In genomic region chr11:68904458-68904847, GRCh38 we compare ENCODE assay signal across 8 cellular contexts. TPM values are rescaled to one million over a fixed set of nuclear protein-coding genes. Genes with fewer than 3 reads are reported as not detected.
DNase-seq lines count a peak whose midpoint lies in the region; ATAC-seq, FAIRE-seq and TF ChIP-seq lines count a peak whose summit lies in the region.

No MANE protein-coding gene starts in this region.

- intact Hi-C loops in activated CD4-positive, alpha-beta T cell treated with anti-CD3 and anti-CD28 coated beads for 36 hours (cut with DNase I, micrococcal nuclease) = loop anchor here (5.0 to 10.0 kb wide), 4 partner anchors 180 to 1370 kb away; partner anchors contain the start of genes LTO1 (in 1 of the 2) and PPFIA1 (in 1 of the 2)
- intact Hi-C loops in left lung (cut with DNase I) (no loop called here), thyroid gland (cut with DNase I) (no loop called here)

- peaks cover 27% of the 10 kb centered on the region for H3K36me3 Mint-ChIP-seq in activated CD4-positive, alpha-beta T cell treated with anti-CD3 and anti-CD28 coated beads for 36 hours (ENCODE audit: low read depth)
- peaks cover 5% of the 10 kb centered on the region for H3K36me3 Mint-ChIP-seq in astrocyte (ENCODE audit: low read depth, unreplicated experiment)

- H3K4me1 ChIP-seq in HUES48 (ENCODE audit: control insufficient read depth, insufficient read depth, low read length) (peaks cover 11% of the 10 kb centered on the region), astrocyte (ENCODE audit: insufficient read depth, low read length) (peaks cover 3% of the 10 kb centered on the region), left lung (peaks cover 13 to 24% of the 10 kb centered on the region in 2 donors), thyroid gland (peaks cover 20 to 21% of the 10 kb centered on the region in 2 donors)

- H3K4me1 Mint-ChIP-seq in activated CD4-positive, alpha-beta T cell treated with anti-CD3 and anti-CD28 coated beads for 36 hours = peaks cover 29% of the 10 kb centered on the region
- peaks cover 16% of the 10 kb centered on the region for H3K4me1 Mint-ChIP-seq in astrocyte (ENCODE audit: low read depth, unreplicated experiment)

- peak overlapping the region; percentile 78 for H3K27ac ChIP-seq in HUES48 (ENCODE audit: low read depth, low read length)
- peak overlapping the region; percentile 87 for H3K27ac ChIP-seq in astrocyte (ENCODE audit: low read depth, low read length)
- peak overlapping the region; percentile 74 to 80 for H3K27ac ChIP-seq in left lung
- H3K27ac ChIP-seq in thyroid gland = peak overlapping the region in 2 of 3 donors; percentile 70 to 74

- peaks cover 45% of the 10 kb centered on the region for H4K20me1 ChIP-seq in astrocyte (ENCODE audit: insufficient read depth, low read length)

- peak overlapping the region; percentile 93 for H3K4me3 Mint-ChIP-seq in activated CD4-positive, alpha-beta T cell treated with anti-CD3 and anti-CD28 coated beads for 36 hours
- peak overlapping the region; percentile 96 for H3K4me3 Mint-ChIP-seq in astrocyte (ENCODE audit: unreplicated experiment)

- H3K9me3 Mint-ChIP-seq in activated CD4-positive, alpha-beta T cell treated with anti-CD3 and anti-CD28 coated beads for 36 hours (ENCODE audit: low read depth) = no peaks in the 10 kb centered on the region
- no peaks in the 10 kb centered on the region for H3K9me3 Mint-ChIP-seq in astrocyte (ENCODE audit: unreplicated experiment)

- TF ChIP-seq POLR2A in thyroid gland (IDR thresholded peaks at IDR 0.05) = no peak

- H3K4me3 ChIP-seq in HUES48 (ENCODE audit: low read depth, low read length) (peak overlapping the region; percentile 82), astrocyte (ENCODE audit: insufficient read depth, low read depth, low read length) (peak overlapping the region; percentile 96), left lung (peak overlapping the region; percentile 90 to 96), thyroid gland (replicated peaks in 1 of 3) (peak overlapping the region; percentile 43 to 87 (median 82))

- peak overlapping the region; percentile 83 for H3K27ac Mint-ChIP-seq in activated CD4-positive, alpha-beta T cell treated with anti-CD3 and anti-CD28 coated beads for 36 hours
- H3K27ac Mint-ChIP-seq in astrocyte (ENCODE audit: unreplicated experiment) = peak overlapping the region; percentile 85

- WGBS in thyroid gland, 2 donors = 2 to 3% methylated on average over 8 to 13 of the region's 13 CpGs

- POLR2A ChIA-PET in activated CD4-positive, alpha-beta T cell treated with anti-CD3 and anti-CD28 coated beads for 36 hours (lab: Charles Lee) = no interaction called here

- H3K9ac ChIP-seq in HUES48 (ENCODE audit: low read depth, low read length) = peak overlapping the region; percentile 74
- H3K9ac ChIP-seq in astrocyte (ENCODE audit: low read length) = peak overlapping the region; percentile 93

- H3K27me3 ChIP-seq in HUES48 (ENCODE audit: control insufficient read depth, insufficient read depth, low read length) (no peaks in the 10 kb centered on the region), astrocyte (ENCODE audit: insufficient read depth, low read length) (no peaks in the 10 kb centered on the region), left lung (no peaks in the 10 kb centered on the region), thyroid gland (no peaks in the 10 kb centered on the region)

- H3K79me2 ChIP-seq in astrocyte (ENCODE audit: insufficient read depth, low read length) = peaks cover 67% of the 10 kb centered on the region

- no peak for TF ChIP-seq CTCF in astrocyte (IDR thresholded peaks at IDR 0.05; ENCODE audit: insufficient read depth, low read depth, low read length)
- TF ChIP-seq CTCF in left lung (IDR thresholded peaks at IDR 0.05) = no peak
- no peak for TF ChIP-seq CTCF in thyroid gland (IDR thresholded peaks at IDR 0.05)

- H3K4me2 ChIP-seq in astrocyte (ENCODE audit: low read length) = peak overlapping the region; percentile 86

- no peak for DNase-seq in activated CD4-positive, alpha-beta T cell treated with anti-CD3 and anti-CD28 coated beads for 36 hours
- no peak for DNase-seq in activated CD4-positive, alpha-beta T cell treated with anti-CD3 and anti-CD28 coated beads for 1 hour
- DNase-seq in astrocyte (ENCODE audit: low read depth) (no peak), left lung (peak; percentile 56 to 88), thyroid gland (peak in 1 of 2 donors; percentile 23), GDM1 (lab: John Stamatoyannopoulos, UW) (no peak)

- peak overlapping the region; percentile 92 for H2AFZ ChIP-seq in astrocyte (ENCODE audit: low read depth, low read length)

- H3K9me3 ChIP-seq in HUES48 (ENCODE audit: control insufficient read depth, insufficient read depth, low read length) = no peaks in the 10 kb centered on the region
- no peaks in the 10 kb centered on the region for H3K9me3 ChIP-seq in astrocyte (ENCODE audit: insufficient read depth, low read depth, low read length)
- no peaks in the 10 kb centered on the region for H3K9me3 ChIP-seq in left lung
- no peaks in the 10 kb centered on the region for H3K9me3 ChIP-seq in thyroid gland

- ATAC-seq in activated CD4-positive, alpha-beta T cell treated with anti-CD3 and anti-CD28 coated beads for 36 hours = peak; percentile 6
- ATAC-seq in left lung = peak; percentile 75
- ATAC-seq in HG03571 (IDR thresholded peaks at IDR 0.05; ENCODE audit: unreplicated experiment) = no peak

- no peak for FAIRE-seq in astrocyte (lab: Jason Lieb, UNC)

- H3K36me3 ChIP-seq in HUES48 (ENCODE audit: control insufficient read depth, insufficient read depth, low read length) = peaks cover 38% of the 10 kb centered on the region
- H3K36me3 ChIP-seq in astrocyte (ENCODE audit: insufficient read depth, low read length) = peaks cover 12% of the 10 kb centered on the region
- peaks cover 0 to 38% of the 10 kb centered on the region in 2 donors for H3K36me3 ChIP-seq in left lung
- peaks cover 6 to 16% of the 10 kb centered on the region in 2 donors for H3K36me3 ChIP-seq in thyroid gland

- CTCF ChIA-PET in activated CD4-positive, alpha-beta T cell treated with anti-CD3 and anti-CD28 coated beads for 36 hours (lab: Charles Lee) = interaction anchor here (0.6 to 1.6 kb wide), 4 partner anchors 15 to 538 kb away, joined by 3 to 4 read pairs (median 3); partner anchors contain the start of gene CPT1A

- no peaks in the 10 kb centered on the region for H3K27me3 Mint-ChIP-seq in activated CD4-positive, alpha-beta T cell treated with anti-CD3 and anti-CD28 coated beads for 36 hours
- H3K27me3 Mint-ChIP-seq in astrocyte (ENCODE audit: low read depth, unreplicated experiment) = no peaks in the 10 kb centered on the region

RNA-seq across cellular contexts. Expression of gene IGHMBP2, which starts 0.8 kb away (rescaled TPM):
- total RNA-seq in activated CD4-positive, alpha-beta T cell treated with anti-CD3 and anti-CD28 coated beads for 36 hours = 10 to 100 TPM; 20.9 to 25.4 TPM
- total RNA-seq in astrocyte (14.0 and 14.9 TPM in 2 replicates), left lung (10 to 100 TPM; 19.4 to 30.4 TPM), thyroid gland (10 to 100 TPM; 10.2 to 18.4 (median 11.7) TPM)

RNA-seq across cellular contexts. Expression of gene MRPL21, which starts 0.8 kb away (rescaled TPM):
- 100 to 1,000 TPM; 100 to 102 TPM for total RNA-seq in activated CD4-positive, alpha-beta T cell treated with anti-CD3 and anti-CD28 coated beads for 36 hours
- 67.4 and 69.1 TPM in 2 replicates for total RNA-seq in astrocyte
- total RNA-seq in left lung = 10 to 100 TPM; 32.4 to 38.9 TPM
- 10 to 100 TPM; 24.0 to 86.6 (median 65.6) TPM for total RNA-seq in thyroid gland

Comparison
In these comparisons a context has a peak if more than half of its experiments do, and no peak if none do; other contexts are left out.
1. DNase-seq: peak in left lung (2 of 2); none in activated CD4-positive, alpha-beta T cell treated with anti-CD3 and anti-CD28 coated beads for 36 hours (single experiment), activated CD4-positive, alpha-beta T cell treated with anti-CD3 and anti-CD28 coated beads for 1 hour (single experiment), astrocyte (single experiment) and GDM1 (single experiment).
2. intact Hi-C loops: an anchor here in activated CD4-positive, alpha-beta T cell treated with anti-CD3 and anti-CD28 coated beads for 36 hours (5.0 to 10.0 kb wide); none called in left lung and thyroid gland.
3. Peak in every context shown above with its lines, with median percentiles within 50 percentile points of each other: H3K27ac ChIP-seq and H3K4me3 ChIP-seq.